In genomic region chr2:71711470-71711857, GRCh38 we compare ENCODE assay signal across 16 cellular contexts.
DNase-seq lines count a peak whose midpoint lies in the region; ATAC-seq and TF ChIP-seq lines count a peak whose summit lies in the region.
"Had no signal": no experiment of that assay in that cellular context is flagged by ENCODE, and none has a peak within 500 bp of the region (broad histone marks: within the 10 kb centered on the region; RNA-seq: fewer than 3 reads in every experiment).

No MANE protein-coding gene starts in this region.

- no peaks in the 10 kb centered on the region for H3K9me3 Mint-ChIP-seq in natural killer cell
- H3K9me3 Mint-ChIP-seq: activated naive CD4-positive, alpha-beta T cell treated with anti-CD3 and anti-CD28 coated beads for 36 hours had no signal

- no peak overlapping the region for H3K9ac ChIP-seq in mesendoderm (ENCODE audit: low read length)

- H3K4me2 ChIP-seq in mesendoderm (ENCODE audit: low read length): no peak overlapping the region
- H3K4me2 ChIP-seq: smooth muscle cell had no signal

- H4K8ac ChIP-seq in mesendoderm (ENCODE audit: low read depth, low read length): no peak overlapping the region

- no peak overlapping the region for H3K27ac ChIP-seq in sigmoid colon
- no peak overlapping the region for H3K27ac ChIP-seq in mesendoderm (ENCODE audit: low read depth, low read length)
- H3K27ac ChIP-seq: body of pancreas had no signal

- H3K36me3 ChIP-seq in sigmoid colon (no peaks in the 10 kb centered on the region), mesendoderm (ENCODE audit: control insufficient read depth, insufficient read depth, low read length) (no peaks in the 10 kb centered on the region)

- TF ChIP-seq POLR2A in sigmoid colon (IDR thresholded peaks at IDR 0.05): no peak

- no peak overlapping the region for H3K18ac ChIP-seq in mesendoderm (ENCODE audit: low read length)

- intact Hi-C loops in sigmoid colon (cut with DNase I): no loop called here
- intact Hi-C loops in natural killer cell (cut with micrococcal nuclease): no loop called here
- intact Hi-C loops in head of caudate nucleus (cut with DNase I): no loop called here

- H3K79me2 ChIP-seq in mesendoderm (ENCODE audit: control insufficient read depth, insufficient read depth, low read length): no peaks in the 10 kb centered on the region

- WGBS in sigmoid colon, 2 donors: 64 to 73% methylated on average over 5 of the region's 5 CpGs
- WGBS in mesendoderm (ENCODE audit: extremely low coverage, insufficient coverage, low lambda C conversion rate): no CpG with 5 or more reads among the region's 5 CpGs

- TF ChIP-seq EP300 in sigmoid colon (IDR thresholded peaks at IDR 0.05): no peak

- no peaks in the 10 kb centered on the region for H3K79me1 ChIP-seq in mesendoderm (ENCODE audit: low read length)

- H3K27me3 ChIP-seq in sigmoid colon: no peaks in the 10 kb centered on the region
- H3K27me3 ChIP-seq in mesendoderm (ENCODE audit: insufficient read depth, low read length, poor library complexity): no peaks in the 10 kb centered on the region
- H3K27me3 ChIP-seq: body of pancreas had no signal

- H2BK120ac ChIP-seq in mesendoderm (ENCODE audit: low read depth, low read length): no peak overlapping the region

- no peak overlapping the region for H3K4me3 ChIP-seq in fibroblast of mammary gland (ENCODE audit: control insufficient read depth, low read depth, low read length)
- no peak overlapping the region for H3K4me3 ChIP-seq in sigmoid colon
- H3K4me3 ChIP-seq in mesendoderm (ENCODE audit: low read length): no peak overlapping the region
- H3K4me3 ChIP-seq: body of pancreas, smooth muscle cell had no signal

- no peak overlapping the region for H3K23ac ChIP-seq in mesendoderm (ENCODE audit: low read length)

- no peak overlapping the region for H4K5ac ChIP-seq in mesendoderm (ENCODE audit: low read length)

- TF ChIP-seq CTCF in fibroblast of mammary gland (conservative IDR thresholded peaks at IDR 0.05; ENCODE audit: control insufficient read depth, insufficient read depth, low read depth, low read length) (no peak), sigmoid colon (IDR thresholded peaks at IDR 0.05) (no peak), natural killer cell (IDR thresholded peaks at IDR 0.05) (no peak)

- no peak overlapping the region for H3K4ac ChIP-seq in mesendoderm (ENCODE audit: low read depth, low read length)

- no peak overlapping the region for H2BK15ac ChIP-seq in mesendoderm (replicated peaks; ENCODE audit: low read depth)

- H2AK5ac ChIP-seq in mesendoderm (ENCODE audit: low read length): no peak overlapping the region

- H3K56ac ChIP-seq in mesendoderm (ENCODE audit: low read length): no peak overlapping the region

- DNase-seq in ELR (ENCODE audit: low read depth) (peak; percentile 31), M059J (ENCODE audit: low read depth) (peak; percentile 82), fibroblast of mammary gland (ENCODE audit: low read depth) (peak; percentile 94), sigmoid colon (peak; percentile 72), natural killer cell (no peak), mesendoderm (no peak), head of caudate nucleus (no peak)
- DNase-seq: activated CD8-positive, alpha-beta memory T cell treated with anti-CD3 and anti-CD28 coated beads, Interleukin-2, amount 10 ng/mL, durations not matched to agents 7 days and 5 days; activated naive CD4-positive, alpha-beta T cell treated with anti-CD3 and anti-CD28 coated beads for 36 hours; foreskin melanocyte; occipital lobe; RPMI8226; stimulated activated naive CD4-positive, alpha-beta T cell had no signal

- no peak overlapping the region for H3K27ac Mint-ChIP-seq in natural killer cell
- H3K27ac Mint-ChIP-seq: activated CD8-positive, alpha-beta memory T cell treated with anti-CD3 and anti-CD28 coated beads, Interleukin-2, amount 10 ng/mL, durations not matched to agents 7 days and 5 days; activated naive CD4-positive, alpha-beta T cell treated with anti-CD3 and anti-CD28 coated beads for 36 hours had no signal

- H3K9me3 ChIP-seq in sigmoid colon: no peaks in the 10 kb centered on the region
- H3K9me3 ChIP-seq: body of pancreas had no signal

- H3K4me1 Mint-ChIP-seq in natural killer cell: no peaks in the 10 kb centered on the region
- H3K4me1 Mint-ChIP-seq: activated CD8-positive, alpha-beta memory T cell treated with anti-CD3 and anti-CD28 coated beads, Interleukin-2, amount 10 ng/mL, durations not matched to agents 7 days and 5 days had no signal

- no peak overlapping the region for H2BK5ac ChIP-seq in mesendoderm (ENCODE audit: low read length)

- H3K4me3 Mint-ChIP-seq in natural killer cell: no peak overlapping the region
- H3K4me3 Mint-ChIP-seq: activated CD8-positive, alpha-beta memory T cell treated with anti-CD3 and anti-CD28 coated beads, Interleukin-2, amount 10 ng/mL, durations not matched to agents 7 days and 5 days; activated naive CD4-positive, alpha-beta T cell treated with anti-CD3 and anti-CD28 coated beads for 36 hours had no signal

- ATAC-seq in natural killer cell (no peak), GM21576 (IDR thresholded peaks at IDR 0.05; ENCODE audit: unreplicated experiment) (no peak)
- ATAC-seq: activated CD8-positive, alpha-beta memory T cell treated with anti-CD3 and anti-CD28 coated beads, Interleukin-2, amount 10 ng/mL, durations not matched to agents 7 days and 5 days; body of pancreas had no signal

- peaks cover 0 to 8% of the 10 kb centered on the region in 2 donors for H3K27me3 Mint-ChIP-seq in natural killer cell (ENCODE audit: low read depth in 2 of 2)
- H3K27me3 Mint-ChIP-seq: activated CD8-positive, alpha-beta memory T cell treated with anti-CD3 and anti-CD28 coated beads, Interleukin-2, amount 10 ng/mL, durations not matched to agents 7 days and 5 days had no signal

- H3K36me3 Mint-ChIP-seq in natural killer cell: no peaks in the 10 kb centered on the region
- H3K36me3 Mint-ChIP-seq: activated CD8-positive, alpha-beta memory T cell treated with anti-CD3 and anti-CD28 coated beads, Interleukin-2, amount 10 ng/mL, durations not matched to agents 7 days and 5 days had no signal

- H3K4me1 ChIP-seq in sigmoid colon: peaks cover 0 to 6% (median 4%) of the 10 kb centered on the region in 4 donors
- no peaks in the 10 kb centered on the region for H3K4me1 ChIP-seq in mesendoderm (ENCODE audit: control insufficient read depth, low read depth, low read length)

Comparison
In these comparisons a context has a peak if more than half of its experiments do, and no peak if none do; other contexts are left out.
1. DNase-seq: peak in ELR (single experiment), M059J (single experiment), fibroblast of mammary gland (single experiment) and sigmoid colon (single experiment); none in natural killer cell (single experiment), mesendoderm (single experiment) and head of caudate nucleus (0 of 42).